In the genomic region with DNA sequence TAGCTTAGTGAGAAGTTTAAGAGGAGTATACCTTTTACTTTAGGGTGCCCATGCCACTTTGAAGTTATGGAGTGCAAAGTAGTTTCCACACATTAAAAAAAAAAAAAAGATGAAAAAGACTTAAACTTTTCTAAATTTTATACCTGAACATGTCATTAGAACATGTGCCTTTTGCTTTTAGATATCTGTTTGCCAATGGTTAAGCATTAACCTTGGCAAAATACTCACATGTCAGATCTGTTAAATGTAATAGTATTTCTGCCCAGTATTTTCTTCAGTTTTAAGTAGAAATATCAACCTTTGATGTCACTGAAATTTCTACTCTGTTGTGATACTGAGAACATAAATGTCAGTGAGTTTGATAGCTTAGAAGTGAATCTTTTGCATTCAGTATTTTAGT, we compare ENCODE assay signal across 12 cellular contexts. TPM values are rescaled to one million over a fixed set of nuclear protein-coding genes. Genes with fewer than 3 reads are reported as not detected.
DNase-seq lines count a peak whose midpoint lies in the region; ATAC-seq, FAIRE-seq and TF ChIP-seq lines count a peak whose summit lies in the region.
"Had no signal": no experiment of that assay in that cellular context is flagged by ENCODE, and none has a peak within 500 bp of the region (broad histone marks: within the 10 kb centered on the region; RNA-seq: fewer than 3 reads in every experiment).

No MANE protein-coding gene starts in this region.

- peaks cover 41% of the 10 kb centered on the region for H4K20me1 ChIP-seq in HepG2 (ENCODE audit: insufficient read depth, low read length)

- no peak for TF ChIP-seq RAD21 in HepG2 (CRISPR knock-in tag; IDR thresholded peaks at IDR 0.05)

- peaks cover 76% of the 10 kb centered on the region for H3K4me1 ChIP-seq in HepG2 (ENCODE audit: insufficient read depth, low read length)
- H3K4me1 ChIP-seq in mucosa of descending colon (ENCODE audit: low read depth), result peaks cover 46% of the 10 kb centered on the region

- in situ Hi-C loops in HepG2 (cut with HindIII; ENCODE audit: extremely low pct_ligation_motif_present, low pct_unique_long_range_greater_than_20kb), result loop anchor here (5.0 kb wide), 1 partner anchor 81 kb away; a partner anchor contains a TSS

- TF ChIP-seq EP300 in HepG2 (IDR thresholded peaks at IDR 0.05; ENCODE audit: low read depth in 2 of 2, low read length in 2 of 2), result no peak
- no peak for TF ChIP-seq EP300 in HepG2 (CRISPR knock-in tag; IDR thresholded peaks at IDR 0.05; ENCODE audit: borderline replicate concordance)

- ATAC-seq in stimulated activated naive CD8-positive, alpha-beta T cell treated with anti-CD3 and anti-CD28 coated beads, Interleukin-15, Interleukin-2, amounts not matched to agents 100 U/mL and 50 U/mL, for 24 hours, result no peak
- ATAC-seq in HepG2 (no peak), HG02759 (IDR thresholded peaks at IDR 0.05; ENCODE audit: unreplicated experiment) (no peak), HG02623 (IDR thresholded peaks at IDR 0.05; ENCODE audit: unreplicated experiment) (no peak), mucosa of descending colon (no peak)

- H3K4me3 ChIP-seq in HepG2 (replicated peaks in 1 of 3; ENCODE audit: insufficient read depth in 1 of 3, low read depth in 2 of 3, low read length in 3 of 3) (peak overlapping the region; percentile 41 to 76 (median 68); a peak in 5 of 6 replicates), coronary artery (no peak overlapping the region), mucosa of descending colon (no peak overlapping the region)
- H3K4me3 ChIP-seq: ovary had no signal

- H3K27me3 Mint-ChIP-seq in stimulated activated naive CD8-positive, alpha-beta T cell treated with anti-CD3 and anti-CD28 coated beads, Interleukin-15, Interleukin-2, amounts not matched to agents 100 ng/mL and 50 ng/mL, for 24 hours, result no peaks in the 10 kb centered on the region
- no peaks in the 10 kb centered on the region for H3K27me3 Mint-ChIP-seq in activated T-helper 2 cell treated with anti-CD3 and anti-CD28 coated beads, Interferon-gamma antibody, Interleukin-2, Interleukin-4, amounts not matched to agents 10 μg/mL and 5 μg/mL and 100 μg/mL, durations not matched to agents 14 hours and 24 hours and 36 hours (ENCODE audit: low read depth)
- H3K27me3 Mint-ChIP-seq: CD4-positive, alpha-beta T cell had no signal

- BruUV-seq in HepG2 (replicated peaks; lab: Mats Ljungman, UMichigan), result no TSS peak

- peaks cover 12% of the 10 kb centered on the region for H3K36me3 Mint-ChIP-seq in stimulated activated naive CD8-positive, alpha-beta T cell treated with anti-CD3 and anti-CD28 coated beads, Interleukin-15, Interleukin-2, amounts not matched to agents 100 ng/mL and 50 ng/mL, for 24 hours (ENCODE audit: low read depth)
- H3K36me3 Mint-ChIP-seq in activated T-helper 2 cell treated with anti-CD3 and anti-CD28 coated beads, Interferon-gamma antibody, Interleukin-2, Interleukin-4, amounts not matched to agents 10 μg/mL and 5 μg/mL and 100 μg/mL, durations not matched to agents 14 hours and 24 hours and 36 hours (ENCODE audit: low read depth), result peaks cover 19% of the 10 kb centered on the region

- POLR2A ChIA-PET in HepG2 (lab: Yijun Ruan, JAX), result interaction anchor here (1.2 to 1.3 kb wide), 3 partner anchors 10 to 91 kb away, joined by 3 to 17 read pairs (median 4); a partner anchor contains a TSS

- H3K36me3 ChIP-seq in HepG2 (replicated peaks in 1 of 2; ENCODE audit: control insufficient read depth in 1 of 2, insufficient read depth in 2 of 2, low read length in 2 of 2) (no peaks in the 10 kb centered on the region), mucosa of descending colon (ENCODE audit: low read depth) (no peaks in the 10 kb centered on the region)
- H3K36me3 ChIP-seq: ovary had no signal

- CTCF ChIA-PET in HepG2 (lab: Yijun Ruan, JAX; ENCODE audit: low intra/inter-chr PET ratio, low total read pairs), result no interaction called here

- intact Hi-C loops in activated T-helper 2 cell treated with anti-CD3 and anti-CD28 coated beads, Interferon-gamma antibody, Interleukin-2, Interleukin-4, amounts not matched to agents 10 μg/mL and 5 μg/mL and 100 μg/mL, durations not matched to agents 14 hours and 24 hours and 36 hours (cut with micrococcal nuclease), result loop anchor here (1.0 to 2.0 kb wide), 3 partner anchors 8 to 81 kb away; a partner anchor contains a TSS
- intact Hi-C loops in HepG2 (cut with micrococcal nuclease; ENCODE audit: unreplicated experiment), result loop anchor here (5.0 kb wide), 2 partner anchors 81 to 101 kb away; a partner anchor contains a TSS
- intact Hi-C loops in mucosa of descending colon (cut with DNase I, micrococcal nuclease), result loop anchor here in 1 of 2 donors (10.0 kb wide), 1 partner anchor 73 kb away; no protein-coding TSS in a partner anchor

- peak overlapping the region; percentile 41 for H3K27ac Mint-ChIP-seq in stimulated activated naive CD8-positive, alpha-beta T cell treated with anti-CD3 and anti-CD28 coated beads, Interleukin-15, Interleukin-2, amounts not matched to agents 100 ng/mL and 50 ng/mL, for 24 hours
- H3K27ac Mint-ChIP-seq in activated T-helper 2 cell treated with anti-CD3 and anti-CD28 coated beads, Interferon-gamma antibody, Interleukin-2, Interleukin-4, amounts not matched to agents 10 μg/mL and 5 μg/mL and 100 μg/mL, durations not matched to agents 14 hours and 24 hours and 36 hours, result no peak overlapping the region

- H3K9me3 Mint-ChIP-seq in stimulated activated naive CD8-positive, alpha-beta T cell treated with anti-CD3 and anti-CD28 coated beads, Interleukin-15, Interleukin-2, amounts not matched to agents 100 ng/mL and 50 ng/mL, for 24 hours, result no peaks in the 10 kb centered on the region
- no peaks in the 10 kb centered on the region for H3K9me3 Mint-ChIP-seq in activated T-helper 2 cell treated with anti-CD3 and anti-CD28 coated beads, Interferon-gamma antibody, Interleukin-2, Interleukin-4, amounts not matched to agents 10 μg/mL and 5 μg/mL and 100 μg/mL, durations not matched to agents 14 hours and 24 hours and 36 hours
- H3K9me3 Mint-ChIP-seq: CD4-positive, alpha-beta T cell had no signal

- peaks cover 98% of the 10 kb centered on the region for H3K79me2 ChIP-seq in HepG2 (ENCODE audit: insufficient read depth, low read length)

- TF ChIP-seq CTCF in HepG2 (CRISPR knock-in tag; IDR thresholded peaks at IDR 0.05) (no peak), coronary artery (IDR thresholded peaks at IDR 0.05) (no peak), mucosa of descending colon (IDR thresholded peaks at IDR 0.05) (no peak)

- H3K9ac ChIP-seq in HepG2 (ENCODE audit: insufficient read depth, low read depth, low read length), result peak overlapping the region; percentile 23; the same call in 1 of the 2 replicates

- H2AFZ ChIP-seq in HepG2 (ENCODE audit: low read length), result no peak overlapping the region

- H3K27ac ChIP-seq in HepG2 (ENCODE audit: extremely low read length, insufficient read depth, low read length) (peak overlapping the region; percentile 43), coronary artery (no peak overlapping the region)
- H3K27ac ChIP-seq: ovary had no signal

- no peak for TF ChIP-seq POLR2A in HepG2 (IDR thresholded peaks at IDR 0.05; ENCODE audit: insufficient read depth in 1 of 2, low read depth in 2 of 2, low read length in 2 of 2)

- H3K4me3 Mint-ChIP-seq in stimulated activated naive CD8-positive, alpha-beta T cell treated with anti-CD3 and anti-CD28 coated beads, Interleukin-15, Interleukin-2, amounts not matched to agents 100 ng/mL and 50 ng/mL, for 24 hours, result peak overlapping the region; percentile 44
- peak overlapping the region; percentile 5 for H3K4me3 Mint-ChIP-seq in activated T-helper 2 cell treated with anti-CD3 and anti-CD28 coated beads, Interferon-gamma antibody, Interleukin-2, Interleukin-4, amounts not matched to agents 10 μg/mL and 5 μg/mL and 100 μg/mL, durations not matched to agents 14 hours and 24 hours and 36 hours (ENCODE audit: low read depth)

- H3K27me3 ChIP-seq in HepG2 (ENCODE audit: control insufficient read depth in 1 of 2, insufficient read depth in 2 of 2, low read length in 2 of 2), result no peaks in the 10 kb centered on the region
- H3K27me3 ChIP-seq: ovary had no signal

- H3K9me3 ChIP-seq in HepG2 (ENCODE audit: low read length), result no peaks in the 10 kb centered on the region
- no peaks in the 10 kb centered on the region for H3K9me3 ChIP-seq in mucosa of descending colon
- H3K9me3 ChIP-seq: ovary had no signal

- no peak for DNase-seq in stimulated activated naive CD8-positive, alpha-beta T cell treated with anti-CD3 and anti-CD28 coated beads, Interleukin-15, Interleukin-2, amounts not matched to agents 100 U/mL and 50 U/mL, for 24 hours
- no peak for DNase-seq in activated T-helper 2 cell treated with anti-CD3 and anti-CD28 coated beads, Interferon-gamma antibody, Interleukin-2, Interleukin-4, amounts not matched to agents 10 μg/mL and 5 μg/mL and 100 μg/mL, durations not matched to agents 14 hours and 24 hours and 36 hours (ENCODE audit: low spot score)
- no peak for DNase-seq in HepG2 (ENCODE audit: low spot score)
- DNase-seq in coronary artery (ENCODE audit: low spot score), result no peak
- DNase-seq in mucosa of descending colon, result no peak
- DNase-seq: activated effector memory CD4-positive, alpha-beta T cell treated with anti-CD3 and anti-CD28 coated beads, Interleukin-2, amount 50 U/mL, for 16 hours; ovary; T-helper 9 cell had no signal

- H3K4me2 ChIP-seq in HepG2 (ENCODE audit: low read depth, low read length), result peak overlapping the region; percentile 82

- no peak for FAIRE-seq in HepG2 (lab: Jason Lieb, UNC)

- H3K4me1 Mint-ChIP-seq in stimulated activated naive CD8-positive, alpha-beta T cell treated with anti-CD3 and anti-CD28 coated beads, Interleukin-15, Interleukin-2, amounts not matched to agents 100 ng/mL and 50 ng/mL, for 24 hours (ENCODE audit: low read depth), result peaks cover 78% of the 10 kb centered on the region
- H3K4me1 Mint-ChIP-seq in activated T-helper 2 cell treated with anti-CD3 and anti-CD28 coated beads, Interferon-gamma antibody, Interleukin-2, Interleukin-4, amounts not matched to agents 10 μg/mL and 5 μg/mL and 100 μg/mL, durations not matched to agents 14 hours and 24 hours and 36 hours (ENCODE audit: low read depth), result peaks cover 37% of the 10 kb centered on the region

RNA-seq across cellular contexts. Expression of a gene that starts 12.2 kb away (rescaled TPM):
- 41.9 and 42.8 TPM in 2 replicates for total RNA-seq in activated T-helper 2 cell treated with anti-CD3 and anti-CD28 coated beads, Interferon-gamma antibody, Interleukin-2, Interleukin-4, amounts not matched to agents 10 μg/mL and 5 μg/mL and 100 μg/mL, durations not matched to agents 14 hours and 24 hours and 36 hours
- total RNA-seq in HepG2 (2016; rRNA removed; fragmentation: Illumina TruSeq; extraction: Trizol) (84.2 and 116 TPM in 2 replicates), mucosa of descending colon (10 to 100 TPM; 73.0 to 83.3 (median 76.5) TPM)
- 163 and 169 TPM in 2 replicates for total RNA-seq in HepG2 (2016; cell fraction: cytosol; rRNA removed; fragmentation: Illumina TruSeq; extraction: Trizol; ENCODE audit: low read depth)
- 84.8 and 120 TPM in 2 replicates for total RNA-seq in HepG2 (2016; cell fraction: insoluble cytoplasmic fraction; rRNA removed; fragmentation: Illumina TruSeq; extraction: Trizol)
- 61.5 and 72.0 TPM in 2 replicates for total RNA-seq in HepG2 (2016; cell fraction: membrane; rRNA removed; fragmentation: Illumina TruSeq; extraction: Trizol)
- total RNA-seq in HepG2 (2016; cell fraction: nucleus; rRNA removed; fragmentation: Illumina TruSeq; extraction: Trizol), result 53.8 and 55.3 TPM in 2 replicates
- 107 and 115 TPM in 2 replicates for polyA plus RNA-seq in HepG2 (2011; rRNA removed)
- 73.1 and 90.8 TPM in 2 replicates for polyA plus RNA-seq in HepG2 (2011; cell fraction: cytosol; rRNA removed)
- polyA plus RNA-seq in HepG2 (2011; cell fraction: nucleus; rRNA removed), result 23.5 and 26.7 TPM in 2 replicates
- polyA plus RNA-seq in HepG2 (2012), result 56.0 and 64.2 TPM in 2 replicates
- 14.8 and 17.1 TPM in 2 replicates for polyA plus RNA-seq in HepG2 (2016; cell fraction: cytosol; fragmentation: Illumina TruSeq; extraction: Trizol; ENCODE audit: low read depth)
- polyA plus RNA-seq in HepG2 (2016; cell fraction: insoluble cytoplasmic fraction; fragmentation: Illumina TruSeq; extraction: Trizol; ENCODE audit: low read depth), result 108 and 110 TPM in 2 replicates
- 27.8 and 29.0 TPM in 2 replicates for polyA plus RNA-seq in HepG2 (2016; cell fraction: membrane; fragmentation: Illumina TruSeq; extraction: Trizol; ENCODE audit: low read depth)
- 53.6 and 59.5 TPM in 2 replicates for polyA plus RNA-seq in HepG2 (2016; cell fraction: nucleus; fragmentation: Illumina TruSeq; extraction: Trizol; ENCODE audit: insufficient read depth, low read depth)
- 52.9 and 70.2 TPM in 2 replicates for polyA minus RNA-seq in HepG2 (2011; rRNA and poly(A)+ RNA removed; ENCODE audit: low replicate concordance)
- polyA minus RNA-seq in HepG2 (2011; cell fraction: cytosol; rRNA and poly(A)+ RNA removed), result 77.0 and 77.7 TPM in 2 replicates
- 80.9 and 83.3 TPM in 2 replicates for polyA minus RNA-seq in HepG2 (2011; cell fraction: nucleus; rRNA and poly(A)+ RNA removed)

Comparison
In these comparisons a context has a peak if more than half of its experiments do, and no peak if none do; other contexts are left out.
1. H3K4me3 ChIP-seq: peak in HepG2 (3 of 3); none in coronary artery (single experiment) and mucosa of descending colon (single experiment).